In genomic region chr14:72560331-72560730, GRCh38 we compare ENCODE assay signal across 25 cellular contexts.
DNase-seq lines count a peak whose midpoint lies in the region; ATAC-seq and TF ChIP-seq lines count a peak whose summit lies in the region.
"Had no signal": no experiment of that assay in that cellular context is flagged by ENCODE, and none has a peak within 500 bp of the region (broad histone marks: within the 10 kb centered on the region; RNA-seq: fewer than 3 reads in every experiment).

No MANE protein-coding gene starts in this region.

- ATAC-seq in right cardiac atrium (peak; percentile 22 to 53), GM19035 (IDR thresholded peaks at IDR 0.05; ENCODE audit: unreplicated experiment) (no peak)
- ATAC-seq: body of pancreas; HepG2; stimulated activated effector memory CD8-positive, alpha-beta T cell treated with anti-CD3 and anti-CD28 coated beads, Interleukin-12 subunit alpha, Interleukin-12 subunit beta, amount 100 ng/mL, for 72 hours had no signal

- DNase-seq in cardiac muscle cell (ENCODE audit: low read depth in 1 of 2, low spot score in 1 of 2) (peak in 1 of 2 donors; percentile 71), cardiac septum (ENCODE audit: low spot score) (no peak), coronary artery (ENCODE audit: low spot score) (no peak), right cardiac atrium (no peak), NCI-H748 (lab: John Stamatoyannopoulos, UW; ENCODE audit: unreplicated experiment) (no peak), ACHN (no peak), hepatic stellate cell (ENCODE audit: low spot score) (no peak)
- DNase-seq: activated CD4-positive, alpha-beta memory T cell treated with anti-CD3 and anti-CD28 coated beads, Interleukin-2, amount 10 ng/mL, durations not matched to agents 7 days and 5 days; activated CD4-positive, CD25-positive, alpha-beta regulatory T cell; activated effector memory CD4-positive, alpha-beta T cell treated with anti-CD3 and anti-CD28 coated beads, Interleukin-2, amount 50 U/mL, for 16 hours; colonic mucosa; DMS79; GOT3; NCI-H1417; NCI-H2171; NCI-H524 treated with DMSO at 0.1 percent for 48 hours; RPMI8226; stimulated activated CD4-positive, alpha-beta T cell treated with anti-CD3 and anti-CD28 coated beads, Interleukin-2, amount 100 ng/mL, for 24 hours; testis had no signal

- TF ChIP-seq CTCF in cardiac muscle cell (IDR thresholded peaks at IDR 0.05; ENCODE audit: low read depth, low read length) (no peak), coronary artery (IDR thresholded peaks at IDR 0.05) (no peak)

- H3K9me3 ChIP-seq in cardiac muscle cell (ENCODE audit: low read depth): no peaks in the 10 kb centered on the region
- H3K9me3 ChIP-seq in right cardiac atrium (ENCODE audit: control insufficient read depth, low read length): no peaks in the 10 kb centered on the region
- H3K9me3 ChIP-seq: body of pancreas, colonic mucosa, prostate gland, testis had no signal

- H3K36me3 ChIP-seq in cardiac muscle cell: no peaks in the 10 kb centered on the region
- H3K36me3 ChIP-seq: colonic mucosa, neural progenitor cell, prostate gland had no signal

- H3K27me3 ChIP-seq in cardiac muscle cell (no peaks in the 10 kb centered on the region), right cardiac atrium (ENCODE audit: control insufficient read depth, insufficient read depth) (no peaks in the 10 kb centered on the region)
- H3K27me3 ChIP-seq: body of pancreas, colonic mucosa, neural progenitor cell, testis had no signal

- WGBS in right cardiac atrium: 45% methylated on average over 5 of the region's 5 CpGs

- H3K4me1 ChIP-seq in cardiac muscle cell (ENCODE audit: low read depth) (peaks cover 23% of the 10 kb centered on the region), right cardiac atrium (ENCODE audit: control insufficient read depth, insufficient read depth, low read length) (peaks cover 5% of the 10 kb centered on the region)
- H3K4me1 ChIP-seq: body of pancreas, colonic mucosa, prostate gland had no signal

- in situ Hi-C loops in ACHN (cut with HindIII; ENCODE audit: low pct_ligation_motif_present, low pct_unique_long_range_greater_than_20kb, low sequenced_read_pairs): no loop called here

- H3K27ac ChIP-seq in cardiac muscle cell (peak overlapping the region; percentile 73), coronary artery (peak overlapping the region; percentile 40 to 48), right cardiac atrium (ENCODE audit: low read length) (peak overlapping the region; percentile 6)
- H3K27ac ChIP-seq: body of pancreas, colonic mucosa, neural progenitor cell, prostate gland, testis had no signal

- no peak overlapping the region for H3K4me3 ChIP-seq in cardiac muscle cell
- H3K4me3 ChIP-seq in coronary artery: no peak overlapping the region
- no peak overlapping the region for H3K4me3 ChIP-seq in right cardiac atrium (ENCODE audit: low read length)
- H3K4me3 ChIP-seq: body of pancreas, colonic mucosa, neural progenitor cell, prostate gland, testis had no signal

- intact Hi-C loops in cardiac septum (cut with DNase I): no loop called here
- intact Hi-C loops in right cardiac atrium (cut with DNase I): no loop called here

Comparison
In these comparisons a context has a peak if more than half of its experiments do, and no peak if none do; other contexts are left out.
1. H3K27ac ChIP-seq: peak in every context shown above with its lines; median percentile 73 in cardiac muscle cell; 44 in coronary artery; 6 in right cardiac atrium.